Comparison of ENCODE assay signal across 8 cellular contexts in genomic region chr11:289706-290620, GRCh38. TPM values are rescaled to one million over a fixed set of nuclear protein-coding genes. Genes with fewer than 3 reads are reported as not detected.
DNase-seq lines count a peak whose midpoint lies in the region; ATAC-seq, FAIRE-seq and TF ChIP-seq lines count a peak whose summit lies in the region.
"Had no signal": no experiment of that assay in that cellular context is flagged by ENCODE, and none has a peak within 500 bp of the region (broad histone marks: within the 10 kb centered on the region; RNA-seq: fewer than 3 reads in every experiment).

No MANE protein-coding gene starts in this region.

- TF ChIP-seq POLR2A in stomach (IDR thresholded peaks at IDR 0.05), result no peak

- peaks cover 0 to 39% (median 31%) of the 10 kb centered on the region in 4 donors for H3K36me3 ChIP-seq in stomach

- no peak for DNase-seq in stomach
- no peak for DNase-seq in C1 segment of cervical spinal cord (lab: John Stamatoyannopoulos, UW)
- no peak for DNase-seq in RCC 7860 (ENCODE audit: low spot score)

- intact Hi-C loops in stomach (cut with DNase I; ENCODE audit: low total_unique reads), result no loop called here

- H3K27me3 ChIP-seq in stomach, result peaks cover 0 to 27% (median 4%) of the 10 kb centered on the region in 3 donors

- H3K4me1 ChIP-seq in stomach, result peaks cover 4 to 31% (median 28%) of the 10 kb centered on the region in 4 donors

- peaks cover 3 to 13% (median 13%) of the 10 kb centered on the region in 3 donors for H3K4me1 Mint-ChIP-seq in IgD-negative memory B cell
- H3K4me1 Mint-ChIP-seq in activated T-helper 17 cell treated with anti-CD3 and anti-CD28 coated beads, Interleukin-2, amount 50 U/mL, for 72 hours, result peaks cover 11% of the 10 kb centered on the region

- 84 to 87% (median 86%) methylated on average over 38 to 48 of the region's 48 CpGs for whole genome bisulfite sequencing in stomach, 5 donors

- H3K9me3 Mint-ChIP-seq in IgD-negative memory B cell, result no peaks in the 10 kb centered on the region
- no peaks in the 10 kb centered on the region for H3K9me3 Mint-ChIP-seq in activated T-helper 17 cell treated with anti-CD3 and anti-CD28 coated beads, Interleukin-2, amount 50 U/mL, for 72 hours

- TF ChIP-seq CTCF in stomach (IDR thresholded peaks at IDR 0.05), result no peak

- H3K9me3 ChIP-seq in iPS-18c (ENCODE audit: control insufficient read depth, insufficient read depth, low read length) (peaks cover 2% of the 10 kb centered on the region), stomach (no peaks in the 10 kb centered on the region)

- H3K27ac ChIP-seq in stomach, result peak overlapping the region in 3 of 5 donors; percentile 72 to 83 (median 81)

- TF ChIP-seq EP300 in stomach (IDR thresholded peaks at IDR 0.05), result no peak

- no peak for ATAC-seq in activated T-helper 17 cell treated with anti-CD3 and anti-CD28 coated beads, Interleukin-2, amount 50 U/mL, for 72 hours (replicated peaks)
- ATAC-seq in HG02852 (IDR thresholded peaks at IDR 0.05; ENCODE audit: unreplicated experiment), result no peak

- H3K4me3 ChIP-seq in iPS-18c (ENCODE audit: insufficient read depth, low read depth, low read length), result peak overlapping the region; percentile 24; the same call in 1 of the 2 replicates
- peak overlapping the region; percentile 63 to 87 (median 76) for H3K4me3 ChIP-seq in stomach

- peak overlapping the region; percentile 60 to 86 (median 67) for H3K27ac Mint-ChIP-seq in IgD-negative memory B cell
- H3K27ac Mint-ChIP-seq in activated T-helper 17 cell treated with anti-CD3 and anti-CD28 coated beads, Interleukin-2, amount 50 U/mL, for 72 hours, result peak overlapping the region; percentile 20

- no peak for FAIRE-seq in RCC 7860 (lab: Jason Lieb, UNC)

- H3K36me3 Mint-ChIP-seq in IgD-negative memory B cell, result peaks cover 3% of the 10 kb centered on the region
- peaks cover 52% of the 10 kb centered on the region for H3K36me3 Mint-ChIP-seq in activated T-helper 17 cell treated with anti-CD3 and anti-CD28 coated beads, Interleukin-2, amount 50 U/mL, for 72 hours (ENCODE audit: low read depth)

- peaks cover 3% of the 10 kb centered on the region for H3K27me3 Mint-ChIP-seq in IgD-negative memory B cell
- H3K27me3 Mint-ChIP-seq in activated T-helper 17 cell treated with anti-CD3 and anti-CD28 coated beads, Interleukin-2, amount 50 U/mL, for 72 hours, result no peaks in the 10 kb centered on the region

- H3K4me3 Mint-ChIP-seq in IgD-negative memory B cell, result peak overlapping the region; percentile 61 to 92 (median 82)
- H3K4me3 Mint-ChIP-seq in activated T-helper 17 cell treated with anti-CD3 and anti-CD28 coated beads, Interleukin-2, amount 50 U/mL, for 72 hours, result peak overlapping the region; percentile 62

RNA-seq across cellular contexts. Expression of gene PGGHG, which starts 1.0 kb away (rescaled TPM):
- polyA plus RNA-seq in IgD-negative memory B cell (6.1 TPM), stomach (10 to 100 TPM; 14.4 to 44.0 (median 20.7) TPM)
- total RNA-seq in activated T-helper 17 cell treated with anti-CD3 and anti-CD28 coated beads, Interleukin-2, amount 50 U/mL, for 72 hours, result 100 to 1,000 TPM in 1 of 2 donors, 10 to 100 TPM in 1; 31.7 to 196 TPM
- total RNA-seq in stomach, result 10 to 100 TPM in 4 of 5 donors, 1 to 10 TPM in 1; 3.5 to 34.8 (median 11.9) TPM

RNA-seq across cellular contexts. Expression of gene IFITM5, which starts 9.4 kb away (rescaled TPM):
- polyA plus RNA-seq in IgD-negative memory B cell, result not detected
- total RNA-seq in activated T-helper 17 cell treated with anti-CD3 and anti-CD28 coated beads, Interleukin-2, amount 50 U/mL, for 72 hours, result not detected
- total RNA-seq in stomach, result under 1 TPM in 1 of 5 donors, not detected in 4; 0.73 TPM
- not detected for polyA plus RNA-seq in stomach
- total RNA-seq: glomerular endothelial cell had no signal

RNA-seq across cellular contexts. Expression of gene NLRP6, which starts 11.8 kb away (rescaled TPM):
- 5.9 TPM for polyA plus RNA-seq in IgD-negative memory B cell
- 1 to 10 TPM in 1 of 2 donors, under 1 TPM in 1; 0.43 to 2.2 TPM for total RNA-seq in activated T-helper 17 cell treated with anti-CD3 and anti-CD28 coated beads, Interleukin-2, amount 50 U/mL, for 72 hours
- 1 to 10 TPM in 1 of 5 donors, under 1 TPM in 2, not detected in 2; 0.45 to 3.6 (median 0.55) TPM for total RNA-seq in stomach
- polyA plus RNA-seq in stomach, result under 1 TPM in 2 of 3 donors, not detected in 1; 0.08 to 0.12 TPM
- total RNA-seq: glomerular endothelial cell had no signal

RNA-seq across cellular contexts. Expression of gene IFITM2, which starts 17.7 kb away (rescaled TPM):
- 1,305 TPM for polyA plus RNA-seq in IgD-negative memory B cell
- total RNA-seq in activated T-helper 17 cell treated with anti-CD3 and anti-CD28 coated beads, Interleukin-2, amount 50 U/mL, for 72 hours, result 100 to 1,000 TPM; 187 to 261 TPM
- total RNA-seq in stomach, result 10 to 100 TPM in 4 of 5 donors, 1 to 10 TPM in 1; 8.8 to 61.7 (median 12.9) TPM
- polyA plus RNA-seq in stomach, result 100 to 1,000 TPM; 276 to 394 (median 344) TPM

RNA-seq across cellular contexts. Expression of gene IFITM1, which starts 23.9 kb away (rescaled TPM):
- polyA plus RNA-seq in IgD-negative memory B cell (233 TPM), stomach (100 to 1,000 TPM in 2 of 3 donors, 10 to 100 TPM in 1; 79.9 to 224 (median 119) TPM)
- 10 to 100 TPM; 95.7 to 97.1 TPM for total RNA-seq in activated T-helper 17 cell treated with anti-CD3 and anti-CD28 coated beads, Interleukin-2, amount 50 U/mL, for 72 hours
- total RNA-seq in stomach, result 10 to 100 TPM in 4 of 5 donors, 1 to 10 TPM in 1; 7.0 to 59.8 (median 17.3) TPM
